ENCODE assay signal across 10 cellular contexts in the genomic region with DNA sequence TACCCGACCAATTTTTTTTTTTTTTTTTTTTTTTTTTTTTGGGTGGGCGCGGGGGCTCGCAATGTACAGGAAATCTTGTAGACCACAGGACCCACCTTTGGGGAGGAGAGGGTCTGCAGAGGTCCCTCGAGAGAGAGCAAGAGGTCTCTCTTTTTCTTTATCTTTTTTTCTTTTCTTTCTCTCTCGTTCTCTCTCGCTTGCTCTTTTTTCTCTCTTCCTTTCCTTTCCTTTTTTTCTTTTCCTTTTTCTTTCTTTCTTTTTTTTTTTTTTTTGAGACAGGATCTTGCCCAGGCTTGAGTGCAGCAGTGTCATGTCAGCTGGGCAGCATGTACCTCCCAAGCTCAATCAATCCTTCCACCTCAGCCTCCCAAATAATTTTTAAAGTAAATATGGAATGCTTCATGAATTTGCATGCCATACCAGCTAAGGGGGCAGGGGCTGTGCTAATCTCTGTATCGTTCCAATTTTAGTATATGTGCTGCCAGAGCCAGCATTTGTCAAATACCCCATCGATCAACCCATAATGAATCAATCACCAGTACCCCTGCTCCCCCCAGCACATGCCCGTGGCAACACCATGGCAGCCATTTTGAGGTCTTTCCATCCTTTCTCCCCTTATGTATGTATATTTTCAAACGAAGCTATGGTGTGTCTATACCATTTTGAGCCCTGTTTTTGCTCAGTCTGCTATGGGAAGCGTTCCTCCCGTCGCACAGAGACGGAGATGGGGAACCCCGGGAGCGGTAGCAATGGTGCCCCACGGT. TPM values are rescaled to one million over a fixed set of nuclear protein-coding genes. Genes with fewer than 3 reads are reported as not detected.
A peak's percentile ranks its signal among the peaks of the same experiment; 100 is the strongest.
DNase-seq lines count a peak whose midpoint lies in the region; ATAC-seq lines count a peak whose summit lies in the region.
"Had no signal": no experiment of that assay in that cellular context is flagged by ENCODE, and none has a peak within 500 bp of the region (broad histone marks: within the 10 kb centered on the region; RNA-seq: fewer than 3 reads in every experiment).

No MANE protein-coding gene starts in this region.

- peaks cover 84 to 100% (median 100%) of the 10 kb centered on the region in 10 experiments for H3K4me1 ChIP-seq in BLaER1 treated with 17β-estradiol and CSF1 and Interleukin-3, amounts not matched to agents 10 nM and 100 nM
- H3K4me1 ChIP-seq in HUES64 (ENCODE audit: insufficient read depth, low read length): no peaks in the 10 kb centered on the region; the same call in 1 of the 2 replicates

- H3K9me3 Mint-ChIP-seq in central memory CD8-positive, alpha-beta T cell: no peaks in the 10 kb centered on the region
- H3K9me3 Mint-ChIP-seq in naive thymus-derived CD8-positive, alpha-beta T cell: peaks cover 0 to 2% (median 0%) of the 10 kb centered on the region in 9 donors

- H3K4me2 ChIP-seq in BLaER1 treated with 17β-estradiol and CSF1 and Interleukin-3, amounts not matched to agents 10 nM and 100 nM: peak overlapping the region; percentile 73 to 98 (median 92)

- no peaks in the 10 kb centered on the region for H3K9me3 ChIP-seq in BLaER1 treated with 17β-estradiol and CSF1 and Interleukin-3, amounts not matched to agents 10 nM and 100 nM (replicated peaks in 1 of 11)
- H3K9me3 ChIP-seq in HUES64 (ENCODE audit: insufficient read depth, low read depth, low read length): no peaks in the 10 kb centered on the region

- H3K27ac ChIP-seq in BLaER1 treated with 17β-estradiol and CSF1 and Interleukin-3, amounts not matched to agents 10 nM and 100 nM: peak overlapping the region in 4 of 11 experiments; percentile 28 to 58 (median 35); a peak in 6 of 22 replicates
- no peak overlapping the region for H3K27ac ChIP-seq in HUES64 (ENCODE audit: low read depth, low read length)

- POLR2A ChIA-PET in naive thymus-derived CD8-positive, alpha-beta T cell (lab: Charles Lee): interaction anchor here (0.6 to 0.7 kb wide), 2 partner anchors 49 to 59 kb away, joined by 5 to 6 read pairs; no protein-coding TSS in a partner anchor

- H3K4me3 Mint-ChIP-seq in central memory CD8-positive, alpha-beta T cell: peak overlapping the region; percentile 83
- H3K4me3 Mint-ChIP-seq in naive thymus-derived CD8-positive, alpha-beta T cell: peak overlapping the region; percentile 43 to 91 (median 84)

- H3K4me3 ChIP-seq in BLaER1 treated with 17β-estradiol and CSF1 and Interleukin-3, amounts not matched to agents 10 nM and 100 nM: peak overlapping the region; percentile 34 to 69 (median 56); a peak in 19 of 20 replicates
- H3K4me3 ChIP-seq in HUES64 (ENCODE audit: low read length): peak overlapping the region; percentile 65

- H4K20me1 ChIP-seq in BLaER1 treated with 17β-estradiol and CSF1 and Interleukin-3, amounts not matched to agents 10 nM and 100 nM: peaks cover 0 to 22% (median 0%) of the 10 kb centered on the region in 11 experiments; a peak in 5 of 22 replicates

- peaks cover 4% of the 10 kb centered on the region for H3K36me3 Mint-ChIP-seq in central memory CD8-positive, alpha-beta T cell (ENCODE audit: insufficient read depth)
- H3K36me3 Mint-ChIP-seq in naive thymus-derived CD8-positive, alpha-beta T cell: peaks cover 0 to 2% (median 0%) of the 10 kb centered on the region in 3 donors

- H3K27me3 ChIP-seq in BLaER1 treated with 17β-estradiol and CSF1 and Interleukin-3, amounts not matched to agents 10 nM and 100 nM: peaks cover 16 to 62% (median 54%) of the 10 kb centered on the region in 11 experiments; a peak in 21 of 22 replicates
- H3K27me3 ChIP-seq in HUES64 (ENCODE audit: insufficient read depth, low read length): peaks cover 5% of the 10 kb centered on the region; the same call in 1 of the 2 replicates

- no peaks in the 10 kb centered on the region for H3K36me3 ChIP-seq in BLaER1 treated with 17β-estradiol and CSF1 and Interleukin-3, amounts not matched to agents 10 nM and 100 nM
- no peaks in the 10 kb centered on the region for H3K36me3 ChIP-seq in HUES64 (ENCODE audit: insufficient read depth, low read length)

- peaks cover 31% of the 10 kb centered on the region for H3K4me1 Mint-ChIP-seq in central memory CD8-positive, alpha-beta T cell
- H3K4me1 Mint-ChIP-seq in naive thymus-derived CD8-positive, alpha-beta T cell: peaks cover 20 to 40% (median 31%) of the 10 kb centered on the region in 4 donors

- H3K27me3 Mint-ChIP-seq in central memory CD8-positive, alpha-beta T cell: peaks cover 36% of the 10 kb centered on the region
- peaks cover 13 to 37% (median 21%) of the 10 kb centered on the region in 5 donors for H3K27me3 Mint-ChIP-seq in naive thymus-derived CD8-positive, alpha-beta T cell

- whole genome bisulfite sequencing in HUES64: 89% methylated on average over 15 of the region's 18 CpGs

- no peak for ATAC-seq in central memory CD8-positive, alpha-beta T cell (replicated peaks; ENCODE audit: extremely low read depth, poor library complexity, severe bottlenecking)
- no peak for ATAC-seq in naive thymus-derived CD8-positive, alpha-beta T cell
- ATAC-seq in HG03196 (IDR thresholded peaks at IDR 0.05; ENCODE audit: unreplicated experiment): no peak

- H3K9ac ChIP-seq in BLaER1 treated with 17β-estradiol and CSF1 and Interleukin-3, amounts not matched to agents 10 nM and 100 nM: peak overlapping the region in 5 of 11 experiments; percentile 38 to 69 (median 60); a peak in 10 of 22 replicates
- H3K9ac ChIP-seq in HUES64 (ENCODE audit: low read depth, low read length): no peak overlapping the region

- no peak for DNase-seq in central memory CD8-positive, alpha-beta T cell (ENCODE audit: low spot score in 2 of 2)
- no peak for DNase-seq in naive thymus-derived CD8-positive, alpha-beta T cell
- DNase-seq in NCI-H1105 (lab: John Stamatoyannopoulos, UW) (no peak), RKO (ENCODE audit: low spot score) (no peak)
- DNase-seq in effector CD4-positive, alpha-beta T cell: no peak
- DNase-seq: GF-D8, NCI-H2029 treated with DMSO at 0.1 percent for 48 hours had no signal

- H3K27ac Mint-ChIP-seq in central memory CD8-positive, alpha-beta T cell (ENCODE audit: low read depth): peak overlapping the region; percentile 1
- H3K27ac Mint-ChIP-seq in naive thymus-derived CD8-positive, alpha-beta T cell: peak overlapping the region in 6 of 10 donors; percentile 4 to 92 (median 53)

RNA-seq across cellular contexts. Expression of gene PAPLN, which starts 9.3 kb away (rescaled TPM):
- polyA plus RNA-seq in HUES64 (2013, experiment 1 of 2): 6.8 TPM
- polyA plus RNA-seq in HUES64 (2013, experiment 2 of 2): 5.1 TPM
- total RNA-seq in naive thymus-derived CD8-positive, alpha-beta T cell: under 1 TPM; 0.10 to 0.11 TPM
- polyA plus RNA-seq in naive thymus-derived CD8-positive, alpha-beta T cell: under 1 TPM; 0.07 to 0.37 (median 0.10) TPM
